Comparison of ENCODE assay signal across 1 cellular context in genomic region chr4:23747131-23747752, GRCh38.
TF ChIP-seq lines count a peak whose summit lies in the region.

No MANE protein-coding gene starts in this region.

TF ChIP-seq in GM23338, 12 proteins besides CTCF, POLR2A, EP300 and RAD21 (continued from another document):
- TF ChIP-seq NANOG (IDR thresholded peaks at IDR 0.05; ENCODE audit: borderline replicate concordance), result no peak
- TF ChIP-seq POLR2AphosphoS5 (IDR thresholded peaks at IDR 0.05; ENCODE audit: low read depth), result no peak
- TF ChIP-seq JUNB (IDR thresholded peaks at IDR 0.05; ENCODE audit: unreplicated experiment), result no peak
- no peak for TF ChIP-seq EZH2phosphoT487 (IDR thresholded peaks at IDR 0.05; ENCODE audit: unreplicated experiment)
- TF ChIP-seq, protein P1, sequence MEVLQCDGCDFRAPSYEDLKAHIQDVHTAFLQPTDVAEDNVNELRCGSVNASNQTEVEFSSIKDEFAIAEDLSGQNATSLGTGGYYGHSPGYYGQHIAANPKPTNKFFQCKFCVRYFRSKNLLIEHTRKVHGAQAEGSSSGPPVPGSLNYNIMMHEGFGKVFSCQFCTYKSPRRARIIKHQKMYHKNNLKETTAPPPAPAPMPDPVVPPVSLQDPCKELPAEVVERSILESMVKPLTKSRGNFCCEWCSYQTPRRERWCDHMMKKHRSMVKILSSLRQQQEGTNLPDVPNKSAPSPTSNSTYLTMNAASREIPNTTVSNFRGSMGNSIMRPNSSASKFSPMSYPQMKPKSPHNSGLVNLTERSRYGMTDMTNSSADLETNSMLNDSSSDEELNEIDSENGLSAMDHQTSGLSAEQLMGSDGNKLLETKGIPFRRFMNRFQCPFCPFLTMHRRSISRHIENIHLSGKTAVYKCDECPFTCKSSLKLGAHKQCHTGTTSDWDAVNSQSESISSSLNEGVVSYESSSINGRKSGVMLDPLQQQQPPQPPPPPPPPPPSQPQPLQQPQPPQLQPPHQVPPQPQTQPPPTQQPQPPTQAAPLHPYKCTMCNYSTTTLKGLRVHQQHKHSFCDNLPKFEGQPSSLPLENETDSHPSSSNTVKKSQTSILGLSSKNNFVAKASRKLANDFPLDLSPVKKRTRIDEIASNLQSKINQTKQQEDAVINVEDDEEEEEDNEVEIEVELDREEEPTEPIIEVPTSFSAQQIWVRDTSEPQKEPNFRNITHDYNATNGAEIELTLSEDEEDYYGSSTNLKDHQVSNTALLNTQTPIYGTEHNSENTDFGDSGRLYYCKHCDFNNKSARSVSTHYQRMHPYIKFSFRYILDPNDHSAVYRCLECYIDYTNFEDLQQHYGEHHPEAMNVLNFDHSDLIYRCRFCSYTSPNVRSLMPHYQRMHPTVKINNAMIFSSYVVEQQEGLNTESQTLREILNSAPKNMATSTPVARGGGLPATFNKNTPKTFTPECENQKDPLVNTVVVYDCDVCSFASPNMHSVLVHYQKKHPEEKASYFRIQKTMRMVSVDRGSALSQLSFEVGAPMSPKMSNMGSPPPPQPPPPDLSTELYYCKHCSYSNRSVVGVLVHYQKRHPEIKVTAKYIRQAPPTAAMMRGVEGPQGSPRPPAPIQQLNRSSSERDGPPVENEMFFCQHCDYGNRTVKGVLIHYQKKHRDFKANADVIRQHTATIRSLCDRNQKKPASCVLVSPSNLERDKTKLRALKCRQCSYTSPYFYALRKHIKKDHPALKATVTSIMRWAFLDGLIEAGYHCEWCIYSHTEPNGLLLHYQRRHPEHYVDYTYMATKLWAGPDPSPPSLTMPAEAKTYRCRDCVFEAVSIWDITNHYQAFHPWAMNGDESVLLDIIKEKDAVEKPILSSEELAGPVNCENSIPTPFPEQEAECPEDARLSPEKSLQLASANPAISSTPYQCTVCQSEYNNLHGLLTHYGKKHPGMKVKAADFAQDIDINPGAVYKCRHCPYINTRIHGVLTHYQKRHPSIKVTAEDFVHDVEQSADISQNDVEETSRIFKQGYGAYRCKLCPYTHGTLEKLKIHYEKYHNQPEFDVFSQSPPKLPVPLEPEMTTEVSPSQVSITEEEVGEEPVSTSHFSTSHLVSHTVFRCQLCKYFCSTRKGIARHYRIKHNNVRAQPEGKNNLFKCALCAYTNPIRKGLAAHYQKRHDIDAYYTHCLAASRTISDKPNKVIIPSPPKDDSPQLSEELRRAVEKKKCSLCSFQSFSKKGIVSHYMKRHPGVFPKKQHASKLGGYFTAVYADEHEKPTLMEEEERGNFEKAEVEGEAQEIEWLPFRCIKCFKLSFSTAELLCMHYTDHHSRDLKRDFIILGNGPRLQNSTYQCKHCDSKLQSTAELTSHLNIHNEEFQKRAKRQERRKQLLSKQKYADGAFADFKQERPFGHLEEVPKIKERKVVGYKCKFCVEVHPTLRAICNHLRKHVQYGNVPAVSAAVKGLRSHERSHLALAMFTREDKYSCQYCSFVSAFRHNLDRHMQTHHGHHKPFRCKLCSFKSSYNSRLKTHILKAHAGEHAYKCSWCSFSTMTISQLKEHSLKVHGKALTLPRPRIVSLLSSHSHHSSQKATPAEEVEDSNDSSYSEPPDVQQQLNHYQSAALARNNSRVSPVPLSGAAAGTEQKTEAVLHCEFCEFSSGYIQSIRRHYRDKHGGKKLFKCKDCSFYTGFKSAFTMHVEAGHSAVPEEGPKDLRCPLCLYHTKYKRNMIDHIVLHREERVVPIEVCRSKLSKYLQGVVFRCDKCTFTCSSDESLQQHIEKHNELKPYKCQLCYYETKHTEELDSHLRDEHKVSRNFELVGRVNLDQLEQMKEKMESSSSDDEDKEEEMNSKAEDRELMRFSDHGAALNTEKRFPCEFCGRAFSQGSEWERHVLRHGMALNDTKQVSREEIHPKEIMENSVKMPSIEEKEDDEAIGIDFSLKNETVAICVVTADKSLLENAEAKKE (CRISPR knock-in tag; IDR thresholded peaks at IDR 0.05), result no peak
- no peak for TF ChIP-seq CREB1 (CRISPR knock-in tag; IDR thresholded peaks at IDR 0.05; ENCODE audit: low read depth)
TF ChIP-seq in GM23338: peak in this region for 0.
